ENCODE assay signal across 2 cellular contexts in the genomic region with DNA sequence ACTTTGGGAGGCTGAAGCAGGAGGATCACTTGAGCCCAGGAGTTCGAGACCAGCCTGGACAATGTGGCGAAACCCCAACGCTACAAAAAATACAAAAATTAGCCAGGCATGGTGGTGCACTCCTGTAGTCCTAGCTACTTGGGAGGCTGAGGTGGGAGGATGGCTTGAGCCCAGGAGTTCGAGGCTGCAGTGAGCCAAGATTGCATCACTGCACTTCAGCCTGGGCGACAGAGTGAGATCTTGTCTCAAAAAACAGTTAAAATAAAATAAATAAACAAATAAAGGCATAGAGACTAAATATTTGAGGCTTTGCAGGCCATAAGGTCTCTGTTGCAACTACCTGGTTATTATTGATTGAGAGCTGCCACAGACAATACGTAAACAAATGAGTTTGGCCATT. TPM values are rescaled to one million over a fixed set of nuclear protein-coding genes. Genes with fewer than 3 reads are reported as not detected.
"Had no signal": no experiment of that assay in that cellular context is flagged by ENCODE, and none has a peak within 500 bp of the region (broad histone marks: within the 10 kb centered on the region; RNA-seq: fewer than 3 reads in every experiment).

No MANE protein-coding gene starts in this region.

RNA-seq across cellular contexts. Expression of a gene that starts 41.9 kb away (rescaled TPM):
- total RNA-seq: HFFc6 had no signal
- polyA plus RNA-seq: GM23248 had no signal
